ENCODE assay signal across 8 cellular contexts in genomic region chrX:2608638-2609430, GRCh38.
DNase-seq lines count a peak whose midpoint lies in the region; ATAC-seq, FAIRE-seq and TF ChIP-seq lines count a peak whose summit lies in the region.

No MANE protein-coding gene starts in this region.

- no peak for TF ChIP-seq RAD21 in GM12878 (IDR thresholded peaks at IDR 0.05; ENCODE audit: insufficient read depth, low read depth, low read length)

- no peak for TF ChIP-seq CTCF in GM12878 (IDR thresholded peaks at IDR 0.05 in 2 of 3, conservative IDR thresholded peaks at IDR 0.05 in 1 of 3; ENCODE audit: control insufficient read depth in 2 of 3, extremely low read depth in 1 of 3, insufficient read depth in 1 of 3, low read depth in 3 of 3, low read length in 3 of 3)

- H3K36me3 ChIP-seq in GM12878 (ENCODE audit: control insufficient read depth in 2 of 2, insufficient read depth in 2 of 2, low read length in 1 of 2) (no peaks in the 10 kb centered on the region), iPS-20b (ENCODE audit: insufficient read depth, low read depth, low read length) (peaks cover 19% of the 10 kb centered on the region)

- H2AFZ ChIP-seq in GM12878 (ENCODE audit: control insufficient read depth, low read depth, low read length), result peak overlapping the region; percentile 61

- H3K9me3 ChIP-seq in GM12878 (replicated peaks; ENCODE audit: control insufficient read depth, insufficient read depth, low read length) (no peaks in the 10 kb centered on the region; the same call in 2 of the 3 replicates), iPS-20b (ENCODE audit: insufficient read depth, low read depth, low read length) (no peaks in the 10 kb centered on the region)

- peak overlapping the region; percentile 59 for H3K27ac ChIP-seq in GM12878 (ENCODE audit: control insufficient read depth, insufficient read depth)
- peak overlapping the region; percentile 40 for H3K27ac ChIP-seq in iPS-20b (ENCODE audit: low read length)

- H3K79me2 ChIP-seq in GM12878 (ENCODE audit: control insufficient read depth, insufficient read depth, low read length), result peaks cover 5% of the 10 kb centered on the region

- no peaks in the 10 kb centered on the region for H3K4me1 ChIP-seq in GM12878 (ENCODE audit: control insufficient read depth, insufficient read depth, low read length)
- peaks cover 6% of the 10 kb centered on the region for H3K4me1 ChIP-seq in iPS-20b (ENCODE audit: insufficient read depth, low read length)

- peak overlapping the region; percentile 68 for H3K4me2 ChIP-seq in GM12878 (ENCODE audit: control insufficient read depth, insufficient read depth)

- H4K20me1 ChIP-seq in GM12878 (ENCODE audit: control insufficient read depth, insufficient read depth), result no peaks in the 10 kb centered on the region

- CTCF ChIA-PET in GM12878 (lab: Yijun Ruan, JAX), result no interaction called here

- peak overlapping the region; percentile 97 for H3K4me3 ChIP-seq in GM12878
- peak overlapping the region; percentile 94 for H3K4me3 ChIP-seq in iPS-20b (ENCODE audit: low read length)

- H3K27me3 ChIP-seq in GM12878 (replicated peaks in 1 of 2; ENCODE audit: control insufficient read depth in 2 of 2, insufficient read depth in 2 of 2, low read length in 1 of 2) (no peaks in the 10 kb centered on the region), iPS-20b (ENCODE audit: insufficient read depth, low read length) (peaks cover 11% of the 10 kb centered on the region)

- TF ChIP-seq EP300 in GM12878 (IDR thresholded peaks at IDR 0.05; ENCODE audit: borderline replicate concordance in 1 of 2, control insufficient read depth in 1 of 2, low read depth in 2 of 2, low read length in 2 of 2), result no peak

- SMC1A ChIA-PET in GM12878 (lab: Charles Lee; ENCODE audit: uncharacterized antibody, unreplicated experiment), result no interaction called here

- peak; percentile 59 for ATAC-seq in GM18499 (IDR thresholded peaks at IDR 0.05; ENCODE audit: insufficient read depth, unreplicated experiment)
- peak; percentile 93 for ATAC-seq in HG02870 (IDR thresholded peaks at IDR 0.05; ENCODE audit: unreplicated experiment)
- peak; percentile 96 for ATAC-seq in GM12878

- in situ Hi-C loops in GM12878 (cut with MboI), result loop anchor here (5.0 kb wide), 1 partner anchor 947 kb away; no protein-coding TSS in a partner anchor

- TF ChIP-seq POLR2A in Raji (IDR thresholded peaks at IDR 0.05; ENCODE audit: insufficient read depth, low read depth, low read length) (peak; percentile 71), GM12878 (IDR thresholded peaks at IDR 0.05; ENCODE audit: low read depth, low read length) (peak; percentile 82)

- POLR2A ChIA-PET in GM12878 (lab: Charles Lee), result no interaction called here

- intact Hi-C loops in GM12878 (cut with micrococcal nuclease; ENCODE audit: unreplicated experiment), result no loop called here

- H3K9ac ChIP-seq in GM12878 (ENCODE audit: control insufficient read depth, insufficient read depth, low read length) (peak overlapping the region; percentile 78), iPS-20b (ENCODE audit: low read depth, low read length) (peak overlapping the region; percentile 85; the same call in 1 of the 2 replicates)

- DNase-seq in GM12878 (ENCODE audit: low read depth, low spot score) (no peak), NCI-H748 treated with DMSO at 0.1 percent for 48 hours (lab: John Stamatoyannopoulos, UW) (no peak), NCI-H1105 treated with DMSO at 0.1 percent for 48 hours (lab: John Stamatoyannopoulos, UW) (no peak)
- DNase-seq in stimulated activated CD4-positive, alpha-beta T cell treated with anti-CD3 and anti-CD28 coated beads, Interleukin-12 subunit alpha, Interleukin-12 subunit beta, amount 100 ng/mL, for 4 hours, result peak; percentile 87

- no TSS peak for BruUV-seq in GM12878 (replicated peaks; lab: Mats Ljungman, UMichigan)

- RAD21 ChIA-PET in GM12878 (lab: Charles Lee; ENCODE audit: unreplicated experiment), result no interaction called here

- FAIRE-seq in GM12878 (lab: Jason Lieb, UNC), result no peak

- under 1% methylated on average over 38 of the region's 63 CpGs for WGBS in GM12878 (ENCODE audit: insufficient coverage, insufficient replicate concordance, low lambda C conversion rate, missing lambda C conversion rate)

TF ChIP-seq in GM12878, 131 proteins besides CTCF, POLR2A, EP300 and RAD21 (continues in another document):
- TF ChIP-seq CEBPB (IDR thresholded peaks at IDR 0.05; ENCODE audit: borderline replicate concordance in 1 of 2, low read depth in 2 of 2, low read length in 2 of 2) (no peak), POU2F2 (IDR thresholded peaks at IDR 0.05; ENCODE audit: borderline replicate concordance, low read depth, low read length) (peak; percentile 57; the same call in 1 of the 3 replicates), TCF3 (IDR thresholded peaks at IDR 0.05; ENCODE audit: borderline replicate concordance, insufficient read depth, low read depth, low read length) (0 out of 2 replicates have a peak, but pooled peaks have one; percentile 9), CHD2 (IDR thresholded peaks at IDR 0.05; ENCODE audit: borderline replicate concordance, low read depth, low read length) (peak; percentile 74), BACH1 (IDR thresholded peaks at IDR 0.05; ENCODE audit: borderline replicate concordance) (peak; percentile 58; the same call in 1 of the 2 replicates), GATAD2B (conservative IDR thresholded peaks at IDR 0.05; ENCODE audit: low read depth) (peak; percentile 62), ZNF217 (IDR thresholded peaks at IDR 0.05) (no peak), ZNF274 (IDR thresholded peaks at IDR 0.05; ENCODE audit: insufficient read depth, insufficient read length) (no peak), EGR1 (IDR thresholded peaks at IDR 0.05; ENCODE audit: borderline replicate concordance in 1 of 2, low read depth in 2 of 2, low read length in 2 of 2) (peak in 1 of 2 experiments; percentile 40; a peak in 1 of 3 replicates), ZNF207 (IDR thresholded peaks at IDR 0.05; ENCODE audit: borderline replicate concordance) (no peak), RELB (IDR thresholded peaks at IDR 0.05; ENCODE audit: low read depth) (peak; percentile 60; the same call in 1 of the 2 replicates), MXI1 (IDR thresholded peaks at IDR 0.05; ENCODE audit: low read depth, low read length) (peak; percentile 42), SPI1 (IDR thresholded peaks at IDR 0.05; ENCODE audit: borderline replicate concordance, insufficient read depth, low read depth, low read length) (peak; percentile 65; the same call in 1 of the 2 replicates), ETV6 (conservative IDR thresholded peaks at IDR 0.05 in 1 of 2, IDR thresholded peaks at IDR 0.05 in 1 of 2; ENCODE audit: borderline replicate concordance in 1 of 2, low read depth in 1 of 2) (0 out of 4 replicates have a peak, but pooled peaks of 1 of the 2 experiments have one; percentile 17), STAT1 (conservative IDR thresholded peaks at IDR 0.05) (0 out of 2 replicates have a peak, but pooled peaks have one; percentile 71), PBX3 (IDR thresholded peaks at IDR 0.05; ENCODE audit: insufficient replicate concordance, low read depth, low read length) (peak; percentile 49), SP1 (IDR thresholded peaks at IDR 0.05; ENCODE audit: low read depth, low read length) (peak; percentile 28), ZBTB33 (IDR thresholded peaks at IDR 0.05) (no peak), BRCA1 (IDR thresholded peaks at IDR 0.05; ENCODE audit: low read depth, low read length) (no peak), PAX5 (IDR thresholded peaks at IDR 0.05; ENCODE audit: borderline replicate concordance, low read depth, low read length) (peak; percentile 90), DPF2 (IDR thresholded peaks at IDR 0.05) (0 out of 2 replicates have a peak, but pooled peaks have one; percentile 35), ZSCAN29 (IDR thresholded peaks at IDR 0.05) (no peak), IKZF2 (IDR thresholded peaks at IDR 0.05) (peak; percentile 67 to 78)
